16 cellular contexts compared by ENCODE assay signal in the genomic region with DNA sequence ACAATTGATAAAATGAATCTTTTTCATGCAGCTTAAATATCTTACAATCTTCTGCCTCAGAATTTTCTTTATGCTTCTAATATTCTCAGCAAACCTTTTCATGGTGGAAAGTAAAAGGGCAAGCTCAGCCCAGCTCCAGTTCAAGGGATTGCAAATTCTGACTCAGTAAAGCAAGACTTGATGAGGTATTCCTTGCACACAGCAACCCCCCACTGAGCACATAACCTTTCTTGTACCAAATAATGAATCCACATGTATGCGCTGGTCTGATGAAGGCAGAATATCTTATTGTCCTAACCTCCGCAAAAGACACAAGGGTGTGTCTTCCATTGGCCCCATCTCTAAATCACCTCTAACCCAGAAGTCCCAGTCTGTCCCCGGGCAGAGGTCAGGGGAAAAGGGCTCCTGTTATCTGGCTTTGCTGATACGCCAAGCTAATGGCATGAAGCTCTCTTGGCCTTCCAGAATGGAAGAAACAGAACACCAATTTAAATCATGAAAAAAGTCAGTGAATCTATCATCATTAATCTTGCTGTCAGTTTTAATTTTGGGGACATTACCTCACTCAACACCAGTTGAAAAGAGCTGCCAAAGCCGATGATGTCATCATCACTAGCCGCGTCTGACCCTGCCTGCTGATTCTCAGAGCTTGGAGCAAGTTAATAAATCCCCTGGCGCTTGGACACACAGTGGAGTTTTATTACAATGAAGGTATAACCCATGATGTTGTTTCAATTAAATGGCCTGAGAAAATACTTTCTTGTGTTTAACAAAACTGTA.
A peak's percentile ranks its signal among the peaks of the same experiment; 100 is the strongest.
DNase-seq lines count a peak whose midpoint lies in the region; ATAC-seq, FAIRE-seq and TF ChIP-seq lines count a peak whose summit lies in the region.
"Had no signal": no experiment of that assay in that cellular context is flagged by ENCODE, and none has a peak within 500 bp of the region (broad histone marks: within the 10 kb centered on the region; RNA-seq: fewer than 3 reads in every experiment).

No MANE protein-coding gene starts in this region.

- H3K4me3 Mint-ChIP-seq in astrocyte (ENCODE audit: unreplicated experiment): no peak overlapping the region
- no peak overlapping the region for H3K4me3 Mint-ChIP-seq in activated T-cell treated with anti-CD3 and anti-CD28 coated beads, Interleukin-2, amount 50 U/mL, for 72 hours
- H3K4me3 Mint-ChIP-seq: activated CD4-positive, alpha-beta T cell treated with anti-CD3 and anti-CD28 coated beads, Interleukin-2, amount 10 ng/mL, durations not matched to agents 24 days and 14 days; activated naive CD8-positive, alpha-beta T cell; CD14-positive monocyte; stimulated activated naive CD8-positive, alpha-beta T cell treated with anti-CD3 and anti-CD28 coated beads, Interleukin-15, Interleukin-2, amounts not matched to agents 100 ng/mL and 50 ng/mL, for 24 hours had no signal

- H3K27me3 ChIP-seq in GM23248 (replicated peaks; ENCODE audit: insufficient read depth) (no peaks in the 10 kb centered on the region), astrocyte (ENCODE audit: insufficient read depth, low read length) (peaks cover 5% of the 10 kb centered on the region)

- POLR2A ChIA-PET in RWPE1 (lab: Yijun Ruan, JAX; ENCODE audit: low non-redundant PET): no interaction called here

- H2AFZ ChIP-seq in GM23248 (no peak overlapping the region), astrocyte (ENCODE audit: low read depth, low read length) (no peak overlapping the region)

- TF ChIP-seq CTCF in astrocyte (IDR thresholded peaks at IDR 0.05; ENCODE audit: insufficient read depth, low read depth, low read length) (no peak), RWPE1 (conservative IDR thresholded peaks at IDR 0.05; ENCODE audit: low read depth) (no peak)

- in situ Hi-C loops in GM23248 (cut with MboI): no loop called here

- no peaks in the 10 kb centered on the region for H3K9me3 ChIP-seq in GM23248 (ENCODE audit: low read depth)
- no peaks in the 10 kb centered on the region for H3K9me3 ChIP-seq in astrocyte (ENCODE audit: insufficient read depth, low read depth, low read length)

- no peaks in the 10 kb centered on the region for H4K20me1 ChIP-seq in GM23248 (ENCODE audit: insufficient read depth)
- H4K20me1 ChIP-seq in astrocyte (ENCODE audit: insufficient read depth, low read length): no peaks in the 10 kb centered on the region

- ATAC-seq in left ventricle myocardium superior: peak; percentile 94
- ATAC-seq in activated T-cell treated with anti-CD3 and anti-CD28 coated beads, Interleukin-2, amount 50 U/mL, for 72 hours (replicated peaks in 1 of 2): no peak

- intact Hi-C loops in left ventricle myocardium superior (cut with micrococcal nuclease): no loop called here

- H3K4me1 ChIP-seq in GM23248 (ENCODE audit: insufficient read depth) (peaks cover 19% of the 10 kb centered on the region), astrocyte (ENCODE audit: insufficient read depth, low read length) (peaks cover 29% of the 10 kb centered on the region)

- no peak overlapping the region for H3K27ac ChIP-seq in GM23248
- peak overlapping the region; percentile 81 for H3K27ac ChIP-seq in astrocyte (ENCODE audit: low read depth, low read length)
- H3K27ac ChIP-seq in RWPE1: no peak overlapping the region
- H3K27ac ChIP-seq: epithelial cell of prostate had no signal

- WGBS in GM23248 (ENCODE audit: low coverage in 1 of 2, low lambda C conversion rate in 2 of 2, missing lambda C conversion rate in 2 of 2), 2 experiments: 34 to 35% methylated on average over 8 of the region's 8 CpGs

- H3K79me2 ChIP-seq in GM23248 (ENCODE audit: insufficient read depth): no peaks in the 10 kb centered on the region
- no peaks in the 10 kb centered on the region for H3K79me2 ChIP-seq in astrocyte (ENCODE audit: insufficient read depth, low read length)

- CTCF ChIA-PET in RWPE1 (lab: Yijun Ruan, JAX): interaction anchor here (0.8 kb wide), 1 partner anchor 69 kb away, joined by 3 read pairs; no protein-coding TSS in a partner anchor

- peaks cover 2% of the 10 kb centered on the region for H3K9me3 Mint-ChIP-seq in astrocyte (ENCODE audit: unreplicated experiment)
- H3K9me3 Mint-ChIP-seq in activated T-cell treated with anti-CD3 and anti-CD28 coated beads, Interleukin-2, amount 50 U/mL, for 72 hours: peaks cover 0 to 2% of the 10 kb centered on the region in 2 donors
- H3K9me3 Mint-ChIP-seq: stimulated activated naive CD8-positive, alpha-beta T cell treated with anti-CD3 and anti-CD28 coated beads, Interleukin-15, Interleukin-2, amounts not matched to agents 100 ng/mL and 50 ng/mL, for 24 hours had no signal

- no peak for FAIRE-seq in astrocyte (lab: Jason Lieb, UNC)

- peaks cover 16% of the 10 kb centered on the region; the same call in 1 of the 2 replicates for H3F3A ChIP-seq in GM23248 (ENCODE audit: insufficient read depth)

- no peaks in the 10 kb centered on the region for H3K36me3 ChIP-seq in GM23248 (ENCODE audit: low read depth)
- no peaks in the 10 kb centered on the region for H3K36me3 ChIP-seq in astrocyte (ENCODE audit: insufficient read depth, low read length)

- H3K27me3 Mint-ChIP-seq in astrocyte (ENCODE audit: low read depth, unreplicated experiment): peaks cover 3% of the 10 kb centered on the region
- no peaks in the 10 kb centered on the region for H3K27me3 Mint-ChIP-seq in activated T-cell treated with anti-CD3 and anti-CD28 coated beads, Interleukin-2, amount 50 U/mL, for 72 hours (ENCODE audit: low read depth)
- H3K27me3 Mint-ChIP-seq: activated CD4-positive, alpha-beta T cell treated with anti-CD3 and anti-CD28 coated beads, Interleukin-2, amount 10 ng/mL, durations not matched to agents 24 days and 14 days; activated naive CD8-positive, alpha-beta T cell; stimulated activated naive CD8-positive, alpha-beta T cell treated with anti-CD3 and anti-CD28 coated beads, Interleukin-15, Interleukin-2, amounts not matched to agents 100 ng/mL and 50 ng/mL, for 24 hours had no signal

- H3K9ac ChIP-seq in GM23248 (no peak overlapping the region), astrocyte (ENCODE audit: low read length) (peak overlapping the region; percentile 66)

- no peaks in the 10 kb centered on the region for H3K9me2 ChIP-seq in GM23248 (ENCODE audit: insufficient read depth)

- peaks cover 24% of the 10 kb centered on the region for H3K4me1 Mint-ChIP-seq in astrocyte (ENCODE audit: low read depth, unreplicated experiment)
- H3K4me1 Mint-ChIP-seq in activated T-cell treated with anti-CD3 and anti-CD28 coated beads, Interleukin-2, amount 50 U/mL, for 72 hours (ENCODE audit: low read depth): no peaks in the 10 kb centered on the region
- H3K4me1 Mint-ChIP-seq: activated CD4-positive, alpha-beta T cell treated with anti-CD3 and anti-CD28 coated beads, Interleukin-2, amount 10 ng/mL, durations not matched to agents 24 days and 14 days had no signal

- DNase-seq in GM23248: peak; percentile 66
- DNase-seq in astrocyte (ENCODE audit: low read depth): peak; percentile 79
- DNase-seq in left ventricle myocardium superior: peak; percentile 52
- peak; percentile 75 for DNase-seq in retina
- DNase-seq in activated T-cell treated with anti-CD3 and anti-CD28 coated beads, Interleukin-2, amount 50 U/mL, for 72 hours: no peak
- DNase-seq in RWPE1 (ENCODE audit: low spot score): no peak
- no peak for DNase-seq in NCI-H2029 treated with DMSO at 0.1 percent for 48 hours (lab: John Stamatoyannopoulos, UW)
- no peak for DNase-seq in NOMO-1 (lab: John Stamatoyannopoulos, UW; ENCODE audit: unreplicated experiment in 2 of 2)
- DNase-seq: activated CD4-positive, alpha-beta T cell treated with anti-CD3 and anti-CD28 coated beads, Interleukin-2, amount 10 ng/mL, durations not matched to agents 24 days and 14 days; mammary epithelial cell; NCI-H187 treated with DMSO at 0.1 percent for 48 hours; SHP77 had no signal

- H3K27ac Mint-ChIP-seq in astrocyte (ENCODE audit: unreplicated experiment): peak overlapping the region; percentile 82
- no peak overlapping the region for H3K27ac Mint-ChIP-seq in activated T-cell treated with anti-CD3 and anti-CD28 coated beads, Interleukin-2, amount 50 U/mL, for 72 hours
- H3K27ac Mint-ChIP-seq: activated CD4-positive, alpha-beta T cell treated with anti-CD3 and anti-CD28 coated beads, Interleukin-2, amount 10 ng/mL, durations not matched to agents 24 days and 14 days; activated naive CD8-positive, alpha-beta T cell; CD14-positive monocyte; stimulated activated naive CD8-positive, alpha-beta T cell treated with anti-CD3 and anti-CD28 coated beads, Interleukin-15, Interleukin-2, amounts not matched to agents 100 ng/mL and 50 ng/mL, for 24 hours had no signal

- H3K4me2 ChIP-seq in GM23248 (ENCODE audit: unreplicated experiment) (no peak overlapping the region), astrocyte (ENCODE audit: low read length) (peak overlapping the region; percentile 70)

- no peaks in the 10 kb centered on the region for H3K36me3 Mint-ChIP-seq in astrocyte (ENCODE audit: low read depth, unreplicated experiment)
- no peaks in the 10 kb centered on the region for H3K36me3 Mint-ChIP-seq in activated T-cell treated with anti-CD3 and anti-CD28 coated beads, Interleukin-2, amount 50 U/mL, for 72 hours (ENCODE audit: insufficient read depth in 2 of 2)
- H3K36me3 Mint-ChIP-seq: activated naive CD8-positive, alpha-beta T cell; CD14-positive monocyte had no signal

- H3K4me3 ChIP-seq in GM23248 (no peak overlapping the region), astrocyte (ENCODE audit: insufficient read depth, low read depth, low read length) (peak overlapping the region; percentile 6)

Comparison
In these comparisons a context has a peak if more than half of its experiments do, and no peak if none do; other contexts are left out.
1. DNase-seq: peak in GM23248 (single experiment), astrocyte (single experiment), left ventricle myocardium superior (single experiment) and retina (single experiment); none in activated T-cell treated with anti-CD3 and anti-CD28 coated beads, Interleukin-2, amount 50 U/mL, for 72 hours (0 of 2), RWPE1 (single experiment), NCI-H2029 treated with DMSO at 0.1 percent for 48 hours (single experiment) and NOMO-1 (0 of 2).